In the genomic region with DNA sequence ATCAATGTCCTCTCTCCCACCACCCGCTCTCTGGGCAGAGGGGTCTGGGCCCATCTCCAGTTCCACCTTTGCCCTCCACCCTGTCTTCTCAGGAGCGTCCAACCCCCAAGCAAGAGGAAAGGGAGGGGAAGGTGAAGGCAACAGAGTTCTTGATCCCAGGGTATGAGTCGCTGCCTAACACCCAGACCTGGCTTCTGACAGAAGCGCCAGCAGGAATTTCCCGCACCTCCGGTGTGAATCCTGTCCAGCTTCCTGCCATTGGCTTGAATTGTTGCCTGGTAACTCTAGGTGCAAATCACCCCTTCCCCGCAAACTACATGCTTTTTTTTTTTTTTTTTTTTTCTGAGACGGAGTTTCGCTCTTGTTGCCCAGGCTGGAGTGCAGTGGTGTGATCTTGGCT, we compare ENCODE assay signal across 20 cellular contexts.
DNase-seq lines count a peak whose midpoint lies in the region; ATAC-seq, FAIRE-seq and TF ChIP-seq lines count a peak whose summit lies in the region.
"Had no signal": no experiment of that assay in that cellular context is flagged by ENCODE, and none has a peak within 500 bp of the region (broad histone marks: within the 10 kb centered on the region; RNA-seq: fewer than 3 reads in every experiment).

No MANE protein-coding gene starts in this region.

- peak; percentile 65 for DNase-seq in Right ventricle myocardium inferior (ENCODE audit: missing footprints)
- no peak for DNase-seq in cardiac septum (ENCODE audit: low spot score)
- no peak for DNase-seq in dedifferentiated amniotic fluid mesenchymal stem cell (ENCODE audit: extremely low spot score)
- DNase-seq in inferior parietal cortex (ENCODE audit: extremely low spot score) = no peak
- DNase-seq in H54 (ENCODE audit: insufficient read length, low spot score) = no peak
- DNase-seq: activated naive CD4-positive, alpha-beta T cell treated with anti-CD3 and anti-CD28 coated beads, Interleukin-2, amount 50 U/mL, for 16 hours; brain microvascular endothelial cell; CD4-positive, alpha-beta memory T cell; DMS79 treated with DMSO at 0.1 percent for 48 hours; GOT3; KG1; NCI-H1092; NCI-H526 treated with DMSO at 0.1 percent for 48 hours; SK-N-SH; upper lobe of left lung had no signal

- TF ChIP-seq POLR2A in gastroesophageal sphincter (IDR thresholded peaks at IDR 0.05) = no peak
- TF ChIP-seq POLR2A in H54 (IDR thresholded peaks at IDR 0.05; ENCODE audit: low read depth, low read length) = no peak

- TF ChIP-seq EP300 in gastroesophageal sphincter (IDR thresholded peaks at IDR 0.05) = no peak

- no peaks in the 10 kb centered on the region for H3K36me3 ChIP-seq in gastroesophageal sphincter
- no peaks in the 10 kb centered on the region for H3K36me3 ChIP-seq in parathyroid adenoma (ENCODE audit: control insufficient read depth, insufficient read depth, low read length)
- H3K36me3 ChIP-seq: brain microvascular endothelial cell, left lung, pancreas, upper lobe of left lung had no signal

- no peak overlapping the region for H3K4me2 ChIP-seq in parathyroid adenoma (ENCODE audit: low read length)
- H3K4me2 ChIP-seq: SK-N-SH had no signal

- no peaks in the 10 kb centered on the region for H3K79me2 ChIP-seq in parathyroid adenoma

- peak overlapping the region in 3 of 4 donors; percentile 53 to 72 (median 65) for H3K27ac ChIP-seq in gastroesophageal sphincter
- H3K27ac ChIP-seq in parathyroid adenoma = peak overlapping the region; percentile 66
- H3K27ac ChIP-seq: brain microvascular endothelial cell, upper lobe of left lung had no signal

- WGBS in gastroesophageal sphincter (ENCODE audit: low coverage in 1 of 2), 2 donors = 80 to 95% methylated on average over 4 to 7 of the region's 9 CpGs

- H3K9ac ChIP-seq in parathyroid adenoma = no peak overlapping the region
- H3K9ac ChIP-seq: SK-N-SH had no signal

- intact Hi-C loops in Right ventricle myocardium inferior (cut with DNase I) = no loop called here
- intact Hi-C loops in cardiac septum (cut with DNase I) = no loop called here

- H3K27me3 ChIP-seq in gastroesophageal sphincter = no peaks in the 10 kb centered on the region
- H3K27me3 ChIP-seq in parathyroid adenoma (ENCODE audit: control insufficient read depth, insufficient read depth, low read length) = no peaks in the 10 kb centered on the region
- H3K27me3 ChIP-seq: brain microvascular endothelial cell had no signal

- ATAC-seq in Right ventricle myocardium inferior = no peak
- no peak for ATAC-seq in gastroesophageal sphincter
- ATAC-seq in HG03521 (IDR thresholded peaks at IDR 0.05; ENCODE audit: unreplicated experiment) = no peak

- H3K4me3 ChIP-seq in gastroesophageal sphincter (no peak overlapping the region), parathyroid adenoma (ENCODE audit: low read depth, low read length) (no peak overlapping the region)
- H3K4me3 ChIP-seq: pancreas had no signal

- TF ChIP-seq CTCF in gastroesophageal sphincter (IDR thresholded peaks at IDR 0.05) (no peak), parathyroid adenoma (IDR thresholded peaks at IDR 0.05) (no peak)

- H3K4me1 ChIP-seq in gastroesophageal sphincter (peaks cover 0 to 18% (median 7%) of the 10 kb centered on the region in 3 donors), parathyroid adenoma (peaks cover 5% of the 10 kb centered on the region)

- no peaks in the 10 kb centered on the region for H3K9me3 ChIP-seq in gastroesophageal sphincter
- no peaks in the 10 kb centered on the region for H3K9me3 ChIP-seq in parathyroid adenoma (ENCODE audit: control insufficient read depth, low read length)
- H3K9me3 ChIP-seq: left lung, pancreas, SK-N-SH, upper lobe of left lung had no signal

- H2AFZ ChIP-seq in parathyroid adenoma = no peak overlapping the region

- no peak for FAIRE-seq in H54 (lab: Jason Lieb, UNC)
- FAIRE-seq: pancreas had no signal
